10 cellular contexts compared by ENCODE assay signal in the genomic region with DNA sequence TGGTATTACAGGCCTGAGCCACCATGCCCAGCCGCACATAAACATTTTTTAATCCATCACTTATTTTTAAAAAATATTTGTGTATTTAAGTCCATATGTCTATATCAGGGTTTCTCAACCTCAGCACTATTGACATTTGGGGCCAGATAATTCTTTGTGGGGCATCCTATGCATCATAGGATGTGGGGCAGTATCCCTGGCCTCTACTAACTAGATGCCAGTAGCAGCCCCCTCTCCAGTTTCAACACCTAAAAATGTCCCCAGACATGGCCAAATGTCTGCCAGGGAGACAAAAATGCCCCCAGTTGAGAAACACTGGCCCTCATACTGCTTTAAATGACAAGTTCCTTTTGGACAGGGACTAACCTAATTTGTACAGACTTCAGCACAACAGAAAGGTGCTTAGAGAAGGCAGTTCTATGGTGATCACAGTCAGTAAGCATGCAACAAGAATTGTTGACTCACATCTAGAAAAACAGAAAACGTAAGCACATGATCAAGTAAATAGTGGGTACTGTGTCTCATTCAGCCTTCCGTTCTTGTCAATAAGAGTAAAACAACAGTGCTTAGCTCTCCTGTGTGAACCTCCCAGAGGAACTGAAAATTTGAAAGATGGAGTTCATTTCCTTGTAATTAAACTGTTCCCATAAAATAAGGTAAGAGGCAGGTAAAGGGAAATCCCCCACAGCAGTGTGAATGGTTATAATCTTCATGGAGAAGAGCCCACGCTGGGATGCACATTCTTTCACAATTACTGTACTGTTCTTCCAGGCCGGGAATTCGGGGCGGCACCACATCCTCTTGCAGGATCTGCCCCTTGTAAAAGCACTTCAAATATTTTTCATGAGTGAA. TPM values are rescaled to one million over a fixed set of nuclear protein-coding genes. Genes with fewer than 3 reads are reported as not detected.
DNase-seq lines count a peak whose midpoint lies in the region; ATAC-seq, FAIRE-seq and TF ChIP-seq lines count a peak whose summit lies in the region.
"Had no signal": no experiment of that assay in that cellular context is flagged by ENCODE, and none has a peak within 500 bp of the region (broad histone marks: within the 10 kb centered on the region; RNA-seq: fewer than 3 reads in every experiment).

No MANE protein-coding gene starts in this region.

- no peaks in the 10 kb centered on the region for H3K9me3 Mint-ChIP-seq in osteocyte (ENCODE audit: unreplicated experiment)

- H3K4me3 Mint-ChIP-seq in osteocyte (ENCODE audit: unreplicated experiment) = peak overlapping the region; percentile 8

- H3K36me3 ChIP-seq in bronchial epithelial cell (ENCODE audit: control insufficient read depth, insufficient read depth, low read length) = no peaks in the 10 kb centered on the region
- no peaks in the 10 kb centered on the region for H3K36me3 ChIP-seq in gastroesophageal sphincter

- no peaks in the 10 kb centered on the region for H3K36me3 Mint-ChIP-seq in osteocyte (ENCODE audit: unreplicated experiment)

- H3K4me1 ChIP-seq in gastroesophageal sphincter = peaks cover 0 to 6% (median 0%) of the 10 kb centered on the region in 3 donors

- H3K27me3 ChIP-seq in bronchial epithelial cell (ENCODE audit: control insufficient read depth, insufficient read depth, low read length) (no peaks in the 10 kb centered on the region), gastroesophageal sphincter (no peaks in the 10 kb centered on the region)

- no peak for TF ChIP-seq CTCF in bronchial epithelial cell (IDR thresholded peaks at IDR 0.05; ENCODE audit: insufficient read depth, low read length, severe bottlenecking)
- TF ChIP-seq CTCF in osteocyte (IDR thresholded peaks at IDR 0.05) = no peak
- TF ChIP-seq CTCF in gastroesophageal sphincter (IDR thresholded peaks at IDR 0.05) = no peak

- H3K4me3 ChIP-seq in bronchial epithelial cell (ENCODE audit: low read depth, low read length) (no peak overlapping the region), gastroesophageal sphincter (no peak overlapping the region)

- ATAC-seq in HG03558 (IDR thresholded peaks at IDR 0.05; ENCODE audit: extremely low read depth, unreplicated experiment) = peak; percentile 34
- no peak for ATAC-seq in gastroesophageal sphincter

- no peak for TF ChIP-seq EP300 in gastroesophageal sphincter (IDR thresholded peaks at IDR 0.05)

- TF ChIP-seq POLR2A in GM12892 (IDR thresholded peaks at IDR 0.05; ENCODE audit: low read depth, low read length) (no peak), gastroesophageal sphincter (IDR thresholded peaks at IDR 0.05) (no peak)

- DNase-seq in GM12892 (ENCODE audit: insufficient read length) = no peak
- DNase-seq in bronchial epithelial cell (ENCODE audit: low read depth) = peak; percentile 93
- DNase-seq in osteocyte (ENCODE audit: extremely low spot score, unreplicated experiment) = no peak
- no peak for DNase-seq in COR-L47 (lab: John Stamatoyannopoulos, UW)
- DNase-seq in epidermal melanocyte (ENCODE audit: insufficient read length, low spot score) = no peak
- DNase-seq in SHP77 (lab: John Stamatoyannopoulos, UW) = no peak
- DNase-seq: activated naive CD4-positive, alpha-beta T cell treated with Interleukin-2 at 50 U/mL for 16 hours; NCI-H69 had no signal

- peaks cover 49% of the 10 kb centered on the region for H3K4me1 Mint-ChIP-seq in osteocyte (ENCODE audit: unreplicated experiment)

- FAIRE-seq in GM12892 (lab: Jason Lieb, UNC) (peak; percentile 63), bronchial epithelial cell (lab: Jason Lieb, UNC) (no peak)

- no peaks in the 10 kb centered on the region for H3K9me3 ChIP-seq in gastroesophageal sphincter

- no peaks in the 10 kb centered on the region for H3K27me3 Mint-ChIP-seq in osteocyte (ENCODE audit: unreplicated experiment)

- H3K27ac ChIP-seq in gastroesophageal sphincter = no peak overlapping the region

- H3K27ac Mint-ChIP-seq in osteocyte (ENCODE audit: unreplicated experiment) = peak overlapping the region; percentile 89

- 55 to 64% methylated on average over 6 to 7 of the region's 7 CpGs for WGBS in gastroesophageal sphincter (ENCODE audit: low coverage in 1 of 2), 2 donors

RNA-seq across cellular contexts. Expression of a gene that starts 17.3 kb away (rescaled TPM):
- 0.49 TPM for polyA plus RNA-seq in GM12892 (2012; ENCODE audit: missing spikeins)
- total RNA-seq in bronchial epithelial cell = 1.8 and 2.2 TPM in 2 replicates
- total RNA-seq in osteocyte = 0.68 and 0.97 TPM in 2 replicates
- 1 to 10 TPM; 1.8 to 9.1 (median 6.8) TPM for total RNA-seq in gastroesophageal sphincter
